12 cellular contexts compared by ENCODE assay signal in genomic region chr15:27679621-27680521, GRCh38.
DNase-seq lines count a peak whose midpoint lies in the region; ATAC-seq lines count a peak whose summit lies in the region.
"Had no signal": no experiment of that assay in that cellular context is flagged by ENCODE, and none has a peak within 500 bp of the region (broad histone marks: within the 10 kb centered on the region; RNA-seq: fewer than 3 reads in every experiment).

No MANE protein-coding gene starts in this region.

- no peak overlapping the region for H3K27ac ChIP-seq in effector memory CD4-positive, alpha-beta T cell (ENCODE audit: insufficient read depth, low read length, poor library complexity, severe bottlenecking)
- H3K27ac ChIP-seq: vagina had no signal

- H3K36me3 ChIP-seq in effector memory CD4-positive, alpha-beta T cell (ENCODE audit: control insufficient read depth, insufficient read depth, low read length) = no peaks in the 10 kb centered on the region
- H3K36me3 ChIP-seq: vagina had no signal

- no peaks in the 10 kb centered on the region for H3K9me3 ChIP-seq in iPS-18c (ENCODE audit: control insufficient read depth, insufficient read depth, low read length)
- no peaks in the 10 kb centered on the region for H3K9me3 ChIP-seq in effector memory CD4-positive, alpha-beta T cell (ENCODE audit: control insufficient read depth, low read length)
- H3K9me3 ChIP-seq: vagina had no signal

- no peaks in the 10 kb centered on the region for H3K4me1 ChIP-seq in effector memory CD4-positive, alpha-beta T cell (ENCODE audit: control insufficient read depth, insufficient read depth, low read length, poor library complexity, severe bottlenecking)
- H3K4me1 ChIP-seq: vagina had no signal

- DNase-seq in COR-L47 (lab: John Stamatoyannopoulos, UW) (peak; percentile 95), NCI-H1436 treated with DMSO at 0.1 percent for 48 hours (lab: John Stamatoyannopoulos, UW) (peak; percentile 7), NCI-H774 (lab: John Stamatoyannopoulos, UW) (peak; percentile 86)
- no peak for DNase-seq in stimulated activated CD4-positive, alpha-beta T cell treated with anti-CD3 and anti-CD28 coated beads, Interleukin-4, amount 100 ng/mL, for 24 hours
- DNase-seq in effector memory CD4-positive, alpha-beta T cell = no peak
- no peak for DNase-seq in activated CD4-positive, alpha-beta T cell treated with anti-CD3 and anti-CD28 coated beads, Interleukin-2, amount 50 U/mL, for 1 hour
- DNase-seq: activated naive CD8-positive, alpha-beta T cell treated with anti-CD3 and anti-CD28 coated beads for 36 hours; EL; T1000 had no signal

- peak overlapping the region; percentile 22 for H3K4me3 ChIP-seq in iPS-18c (ENCODE audit: insufficient read depth, low read depth, low read length)
- H3K4me3 ChIP-seq in effector memory CD4-positive, alpha-beta T cell (ENCODE audit: insufficient read depth, low read depth, low read length, poor library complexity, severe bottlenecking) = no peak overlapping the region
- H3K4me3 ChIP-seq: vagina had no signal

- no peak for ATAC-seq in HG02840 (IDR thresholded peaks at IDR 0.05; ENCODE audit: low FRiP score, unreplicated experiment)

- H3K27me3 ChIP-seq in effector memory CD4-positive, alpha-beta T cell (replicated peaks; ENCODE audit: control insufficient read depth, insufficient read depth, low read length, poor library complexity, severe bottlenecking) = no peaks in the 10 kb centered on the region
- H3K27me3 ChIP-seq: vagina had no signal

Comparison
In these comparisons a context has a peak if more than half of its experiments do, and no peak if none do; other contexts are left out.
1. DNase-seq: peak in COR-L47 (single experiment), NCI-H1436 treated with DMSO at 0.1 percent for 48 hours (single experiment) and NCI-H774 (single experiment); none in stimulated activated CD4-positive, alpha-beta T cell treated with anti-CD3 and anti-CD28 coated beads, Interleukin-4, amount 100 ng/mL, for 24 hours (single experiment), effector memory CD4-positive, alpha-beta T cell (0 of 3) and activated CD4-positive, alpha-beta T cell treated with anti-CD3 and anti-CD28 coated beads, Interleukin-2, amount 50 U/mL, for 1 hour (single experiment).